In the genomic region with DNA sequence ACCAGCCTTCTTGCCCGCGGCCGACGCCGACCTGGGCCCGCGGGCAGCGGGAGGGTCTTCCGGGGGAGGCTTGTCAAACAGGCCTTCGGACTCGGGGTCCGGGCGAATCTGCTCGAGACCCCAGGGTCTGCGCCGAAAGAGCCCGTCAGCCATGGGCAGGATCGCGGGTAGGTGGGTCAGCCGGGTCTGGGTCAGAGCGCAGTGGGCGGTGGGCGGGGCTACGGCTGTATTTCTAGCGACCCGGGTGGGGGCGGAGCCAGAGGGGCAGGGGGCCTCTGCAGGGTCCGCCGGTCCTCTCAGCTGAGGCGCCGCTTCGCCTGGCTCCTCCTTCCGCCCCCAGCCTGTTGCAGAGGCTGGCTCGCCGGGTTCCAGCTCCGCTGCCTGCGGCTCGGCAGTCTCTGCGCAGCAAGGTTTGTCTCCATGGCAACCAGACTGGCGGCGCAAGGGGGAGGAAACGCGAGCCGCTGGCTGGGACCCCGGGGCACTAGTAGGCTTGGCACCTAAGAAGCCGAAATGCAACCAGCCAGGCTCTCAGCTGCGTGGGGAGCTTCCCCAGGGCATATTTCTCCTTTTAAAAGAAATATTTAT, we compare ENCODE assay signal across 8 cellular contexts. TPM values are rescaled to one million over a fixed set of nuclear protein-coding genes. Genes with fewer than 3 reads are reported as not detected.
DNase-seq lines count a peak whose midpoint lies in the region; ATAC-seq, FAIRE-seq and TF ChIP-seq lines count a peak whose summit lies in the region.

No MANE protein-coding gene starts in this region.

- no peak overlapping the region for H3K9ac ChIP-seq in PC-3 (ENCODE audit: low read length)

- no peaks in the 10 kb centered on the region for H4K20me1 ChIP-seq in PC-3 (ENCODE audit: low read length)

- H3K4me2 ChIP-seq in PC-3 (ENCODE audit: low read length), result peak overlapping the region; percentile 84

- H3K4me1 ChIP-seq in CD8-positive, alpha-beta memory T cell (ENCODE audit: insufficient read depth, low read length), result peaks cover 10% of the 10 kb centered on the region
- H3K4me1 ChIP-seq in PC-3 (ENCODE audit: insufficient read depth, low read length), result no peaks in the 10 kb centered on the region; the same call in 1 of the 2 replicates

- ATAC-seq in PC-3 (peak; percentile 75), natural killer cell (peak; percentile 78 to 96 (median 93)), GM18873 (IDR thresholded peaks at IDR 0.05; ENCODE audit: low FRiP score, unreplicated experiment) (no peak)
- ATAC-seq in stimulated activated effector memory CD8-positive, alpha-beta T cell treated with anti-CD3 and anti-CD28 coated beads, Interleukin-12 subunit alpha, Interleukin-12 subunit beta, amount 100 ng/mL, for 72 hours, result peak; percentile 90

- H3K27ac Mint-ChIP-seq in CD8-positive, alpha-beta memory T cell, result peak overlapping the region; percentile 56 to 97 (median 88)
- peak overlapping the region; percentile 68 to 82 for H3K27ac Mint-ChIP-seq in natural killer cell
- H3K27ac Mint-ChIP-seq in stimulated activated effector memory CD8-positive, alpha-beta T cell treated with anti-CD3 and anti-CD28 coated beads, Interleukin-12 subunit alpha, Interleukin-12 subunit beta, amount 100 ng/mL, for 72 hours, result peak overlapping the region; percentile 17

- no peaks in the 10 kb centered on the region for H3F3A ChIP-seq in PC-3 (ENCODE audit: low read length, unreplicated experiment)

- peaks cover 0 to 36% (median 9%) of the 10 kb centered on the region in 3 donors for H3K36me3 Mint-ChIP-seq in CD8-positive, alpha-beta memory T cell
- no peaks in the 10 kb centered on the region for H3K36me3 Mint-ChIP-seq in natural killer cell
- peaks cover 11% of the 10 kb centered on the region for H3K36me3 Mint-ChIP-seq in stimulated activated effector memory CD8-positive, alpha-beta T cell treated with anti-CD3 and anti-CD28 coated beads, Interleukin-12 subunit alpha, Interleukin-12 subunit beta, amount 100 ng/mL, for 72 hours

- peak; percentile 91 for FAIRE-seq in HTR-8/SVneo (lab: Jason Lieb, UNC)

- intact Hi-C loops in PC-3 (cut with micrococcal nuclease) (loop anchor here (1.0 kb wide), 1 partner anchor 14 kb away; no protein-coding TSS in a partner anchor), natural killer cell (cut with micrococcal nuclease) (no loop called here)

- no peaks in the 10 kb centered on the region for H3K36me3 ChIP-seq in CD8-positive, alpha-beta memory T cell (ENCODE audit: insufficient read depth, low read length)
- H3K36me3 ChIP-seq in PC-3 (ENCODE audit: low read depth, low read length), result no peaks in the 10 kb centered on the region

- POLR2A ChIA-PET in CD8-positive, alpha-beta memory T cell (lab: Charles Lee), result interaction anchor here (0.6 to 2.7 kb wide), 4 partner anchors 12 to 84 kb away, joined by 3 to 21 read pairs (median 4); a partner anchor contains a TSS
- POLR2A ChIA-PET in PC-3 (lab: Charles Lee; ENCODE audit: unreplicated experiment), result no interaction called here

- no peaks in the 10 kb centered on the region for H3K27me3 ChIP-seq in CD8-positive, alpha-beta memory T cell (ENCODE audit: insufficient read depth, low read length, poor library complexity, severe bottlenecking)
- H3K27me3 ChIP-seq in PC-3 (ENCODE audit: low read length), result peaks cover 7% of the 10 kb centered on the region

- H3K9me3 ChIP-seq in CD8-positive, alpha-beta memory T cell (ENCODE audit: low read length), result no peaks in the 10 kb centered on the region
- H3K9me3 ChIP-seq in PC-3 (ENCODE audit: low read length), result no peaks in the 10 kb centered on the region

- peaks cover 21 to 27% (median 22%) of the 10 kb centered on the region in 3 donors for H3K4me1 Mint-ChIP-seq in CD8-positive, alpha-beta memory T cell
- H3K4me1 Mint-ChIP-seq in natural killer cell, result peaks cover 13 to 20% of the 10 kb centered on the region in 2 donors
- H3K4me1 Mint-ChIP-seq in stimulated activated effector memory CD8-positive, alpha-beta T cell treated with anti-CD3 and anti-CD28 coated beads, Interleukin-12 subunit alpha, Interleukin-12 subunit beta, amount 100 ng/mL, for 72 hours, result peaks cover 20% of the 10 kb centered on the region

- DNase-seq in CD8-positive, alpha-beta memory T cell, result peak; percentile 67 to 93 (median 82)
- peak; percentile 96 for DNase-seq in HTR-8/SVneo (ENCODE audit: insufficient read length, low spot score)
- peak; percentile 54 for DNase-seq in PC-3
- peak; percentile 68 for DNase-seq in activated gamma-delta T cell (lab: John Stamatoyannopoulos, UW)
- DNase-seq in fibroblast of the conjunctiva (ENCODE audit: low read depth), result peak; percentile 80
- DNase-seq in natural killer cell, result peak; percentile 60
- DNase-seq in stimulated activated effector memory CD8-positive, alpha-beta T cell treated with anti-CD3 and anti-CD28 coated beads, Interleukin-12 subunit alpha, Interleukin-12 subunit beta, amount 100 ng/mL, for 72 hours (ENCODE audit: low spot score in 2 of 2), result peak; percentile 44 to 78

- CTCF ChIA-PET in CD8-positive, alpha-beta memory T cell (lab: Charles Lee), result interaction anchor here (1.0 to 2.2 kb wide), 3 partner anchors 15 to 62 kb away, joined by 3 to 10 read pairs (median 5); a partner anchor contains a TSS
- CTCF ChIA-PET in PC-3 (lab: Charles Lee), result no interaction called here

- TF ChIP-seq CTCF in PC-3 (conservative IDR thresholded peaks at IDR 0.05; ENCODE audit: low read depth, low read length), result no peak
- TF ChIP-seq CTCF in natural killer cell (IDR thresholded peaks at IDR 0.05), result no peak

- no peaks in the 10 kb centered on the region for H3K9me3 Mint-ChIP-seq in CD8-positive, alpha-beta memory T cell
- no peaks in the 10 kb centered on the region for H3K9me3 Mint-ChIP-seq in natural killer cell
- no peaks in the 10 kb centered on the region for H3K9me3 Mint-ChIP-seq in stimulated activated effector memory CD8-positive, alpha-beta T cell treated with anti-CD3 and anti-CD28 coated beads, Interleukin-12 subunit alpha, Interleukin-12 subunit beta, amount 100 ng/mL, for 72 hours

- H3K79me2 ChIP-seq in PC-3 (ENCODE audit: low read length), result no peaks in the 10 kb centered on the region

- peak overlapping the region; percentile 47 for H3K4me3 ChIP-seq in CD8-positive, alpha-beta memory T cell (ENCODE audit: low read length)
- H3K4me3 ChIP-seq in PC-3 (ENCODE audit: low read length), result peak overlapping the region; percentile 66

- peak overlapping the region; percentile 79; the same call in 1 of the 2 replicates for H2AFZ ChIP-seq in PC-3 (ENCODE audit: low read length)

- peak overlapping the region; percentile 64 to 95 (median 82) for H3K4me3 Mint-ChIP-seq in CD8-positive, alpha-beta memory T cell
- H3K4me3 Mint-ChIP-seq in natural killer cell, result peak overlapping the region; percentile 49
- H3K4me3 Mint-ChIP-seq in stimulated activated effector memory CD8-positive, alpha-beta T cell treated with anti-CD3 and anti-CD28 coated beads, Interleukin-12 subunit alpha, Interleukin-12 subunit beta, amount 100 ng/mL, for 72 hours, result peak overlapping the region; percentile 77

- H3K27ac ChIP-seq in CD8-positive, alpha-beta memory T cell (ENCODE audit: low read depth, low read length), result peak overlapping the region; percentile 38
- no peak overlapping the region for H3K27ac ChIP-seq in PC-3 (ENCODE audit: low read length)

- no TSS peak for BruUV-seq in PC-3 (replicated peaks; lab: Mats Ljungman, UMichigan)

- no peaks in the 10 kb centered on the region for H3K9me2 ChIP-seq in PC-3 (replicated peaks; ENCODE audit: low read length)

- H3K27me3 Mint-ChIP-seq in CD8-positive, alpha-beta memory T cell, result peaks cover 0 to 1% of the 10 kb centered on the region in 2 donors
- no peaks in the 10 kb centered on the region for H3K27me3 Mint-ChIP-seq in natural killer cell (ENCODE audit: low read depth in 2 of 2)

RNA-seq across cellular contexts. Expression of a gene that starts 14.5 kb away (rescaled TPM):
- 10 to 100 TPM; 47.3 to 48.1 TPM for total RNA-seq in CD8-positive, alpha-beta memory T cell
- 21.7 TPM for polyA plus RNA-seq in CD8-positive, alpha-beta memory T cell
- total RNA-seq in PC-3 (2014; rRNA removed), result 9.3 and 10.6 TPM in 2 replicates
- 10 to 100 TPM; 26.8 to 35.3 (median 29.3) TPM for total RNA-seq in natural killer cell

RNA-seq across cellular contexts. Expression of a gene that starts 14.9 kb away (rescaled TPM):
- 10 to 100 TPM; 92.0 to 98.3 TPM for total RNA-seq in CD8-positive, alpha-beta memory T cell
- polyA plus RNA-seq in CD8-positive, alpha-beta memory T cell, result 89.8 TPM
- 18.1 and 38.7 TPM in 2 replicates for total RNA-seq in PC-3 (2014; rRNA removed)
- total RNA-seq in natural killer cell, result 100 to 1,000 TPM in 1 of 3 donors, 10 to 100 TPM in 2; 86.0 to 105 (median 94.3) TPM

RNA-seq across cellular contexts. Expression of a gene that starts 32.1 kb away (rescaled TPM):
- 10 to 100 TPM; 49.7 to 50.8 TPM for total RNA-seq in CD8-positive, alpha-beta memory T cell
- 0.54 TPM for polyA plus RNA-seq in CD8-positive, alpha-beta memory T cell
- total RNA-seq in PC-3 (2014; rRNA removed) (12.6 and 14.2 TPM in 2 replicates), natural killer cell (1 to 10 TPM; 5.5 to 8.8 (median 7.7) TPM)

Comparison
In these comparisons a context has a peak if more than half of its experiments do, and no peak if none do; other contexts are left out.
1. H3K27ac Mint-ChIP-seq: peak in every context shown above with its lines; median percentile 88 in CD8-positive, alpha-beta memory T cell; 75 in natural killer cell; 17 in stimulated activated effector memory CD8-positive, alpha-beta T cell treated with anti-CD3 and anti-CD28 coated beads, Interleukin-12 subunit alpha, Interleukin-12 subunit beta, amount 100 ng/mL, for 72 hours.